ENCODE assay signal across 8 cellular contexts in genomic region chrX:15761564-15762191, GRCh38. TPM values are rescaled to one million over a fixed set of nuclear protein-coding genes. Genes with fewer than 3 reads are reported as not detected.
DNase-seq lines count a peak whose midpoint lies in the region; ATAC-seq and TF ChIP-seq lines count a peak whose summit lies in the region.

No MANE protein-coding gene starts in this region.

- no peaks in the 10 kb centered on the region for H3K9me3 Mint-ChIP-seq in naive B cell

- no peaks in the 10 kb centered on the region for H3K27me3 Mint-ChIP-seq in naive B cell

- peak; percentile 8 to 57 for DNase-seq in activated CD4-positive, alpha-beta T cell treated with anti-CD3 and anti-CD28 coated beads for 4 hours
- DNase-seq in activated CD4-positive, alpha-beta T cell treated with anti-CD3 and anti-CD28 coated beads, Interleukin-2, amount 50 U/mL, for 1 hour: no peak
- no peak for DNase-seq in HFF-Myc (ENCODE audit: extremely low read depth, low read depth)
- DNase-seq in dermis blood vessel endothelial cell: peak; percentile 59
- DNase-seq in naive B cell: peak; percentile 25

- H3K36me3 Mint-ChIP-seq in naive B cell: peaks cover 7 to 12% of the 10 kb centered on the region in 2 donors

- no peak overlapping the region for H3K4me3 Mint-ChIP-seq in naive B cell

- no peak overlapping the region for H3K4me3 ChIP-seq in HFF-Myc (replicated peaks; ENCODE audit: low read depth, low read length)

- ATAC-seq in SK-N-SH treated with all-trans-retinoic acid at 6 μM for 48 hours (peak; percentile 88), naive B cell (ENCODE audit: low read depth in 2 of 2) (peak; percentile 53 to 56), HG02588 (IDR thresholded peaks at IDR 0.05; ENCODE audit: unreplicated experiment) (no peak), HG03432 (IDR thresholded peaks at IDR 0.05; ENCODE audit: unreplicated experiment) (no peak)

- peaks cover 4 to 13% (median 11%) of the 10 kb centered on the region in 3 donors for H3K4me1 Mint-ChIP-seq in naive B cell

- H3K27ac Mint-ChIP-seq in naive B cell: peak overlapping the region in 5 of 6 donors; percentile 29 to 76 (median 52)

- peak; percentile 69 for TF ChIP-seq CTCF in HFF-Myc (IDR thresholded peaks at IDR 0.05; ENCODE audit: low read depth, low read length, missing control alignments)

TF ChIP-seq in SK-N-SH treated with all-trans-retinoic acid at 6 μM for 48 hours, 23 proteins besides CTCF, POLR2A, EP300 and RAD21:
- TF ChIP-seq ARNTL (CRISPR knock-in tag; IDR thresholded peaks at IDR 0.05; ENCODE audit: borderline replicate concordance, low read depth) (no peak), CSDC2 (CRISPR knock-in tag; IDR thresholded peaks at IDR 0.05) (no peak)

RNA-seq across cellular contexts. Expression of gene CA5B, which starts 23.6 kb away (rescaled TPM):
- total RNA-seq in dermis blood vessel endothelial cell: 1.5 and 2.7 TPM in 2 replicates
- polyA plus RNA-seq in naive B cell (ENCODE audit: low read depth in 6 of 6): 10 to 100 TPM; 37.4 to 76.1 (median 56.0) TPM

RNA-seq across cellular contexts. Expression of gene ZRSR2, which starts 28.6 kb away (rescaled TPM):
- 3.4 and 6.3 TPM in 2 replicates for total RNA-seq in dermis blood vessel endothelial cell
- polyA plus RNA-seq in naive B cell (ENCODE audit: low read depth in 6 of 6): 10 to 100 TPM; 15.8 to 39.2 (median 21.7) TPM

Comparison
In these comparisons a context has a peak if more than half of its experiments do, and no peak if none do; other contexts are left out.
1. DNase-seq: peak in activated CD4-positive, alpha-beta T cell treated with anti-CD3 and anti-CD28 coated beads for 4 hours (2 of 2), dermis blood vessel endothelial cell (single experiment) and naive B cell (single experiment); none in activated CD4-positive, alpha-beta T cell treated with anti-CD3 and anti-CD28 coated beads, Interleukin-2, amount 50 U/mL, for 1 hour (single experiment) and HFF-Myc (single experiment).
2. ATAC-seq: peak in SK-N-SH treated with all-trans-retinoic acid at 6 μM for 48 hours (single experiment) and naive B cell (2 of 2); none in HG02588 (single experiment) and HG03432 (single experiment).